1 cellular context compared by ENCODE assay signal in genomic region chr6:151757506-151757955, GRCh38.
TF ChIP-seq lines count a peak whose summit lies in the region.

No MANE protein-coding gene starts in this region.

TF ChIP-seq in GM23338, 12 proteins besides CTCF, POLR2A, EP300 and RAD21 (continued from another document):
- no peak for TF ChIP-seq REST (IDR thresholded peaks at IDR 0.05; ENCODE audit: unreplicated experiment)
TF ChIP-seq in GM23338: peak in this region for 0.
